Comparison of ENCODE assay signal across 8 cellular contexts in the genomic region with DNA sequence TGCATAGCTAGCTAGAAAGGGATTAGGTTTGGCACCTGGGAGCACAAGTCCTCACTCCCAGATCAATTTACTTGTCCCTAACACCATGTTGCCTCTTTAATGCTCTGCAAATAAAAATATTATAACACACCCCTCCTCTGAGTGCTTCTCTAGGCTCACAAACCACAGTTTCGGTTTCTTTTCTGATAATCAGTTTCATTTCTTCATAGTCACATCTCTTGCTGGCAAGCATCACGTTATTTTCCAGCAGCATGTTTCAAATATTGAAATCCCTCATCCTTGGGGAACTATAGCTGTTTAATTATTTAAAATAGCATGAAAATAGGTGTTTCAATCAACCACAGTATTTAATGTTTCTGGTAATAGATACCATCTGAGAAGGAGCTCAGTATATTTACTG. TPM values are rescaled to one million over a fixed set of nuclear protein-coding genes. Genes with fewer than 3 reads are reported as not detected.
DNase-seq lines count a peak whose midpoint lies in the region; ATAC-seq and TF ChIP-seq lines count a peak whose summit lies in the region.

No MANE protein-coding gene starts in this region.

- H3K9me3 Mint-ChIP-seq in activated B cell treated with CpG ODN at 0.5 μM for 24 hours, result no peaks in the 10 kb centered on the region
- H3K9me3 Mint-ChIP-seq in natural killer cell, result no peaks in the 10 kb centered on the region

- ATAC-seq in GM19328 (IDR thresholded peaks at IDR 0.05; ENCODE audit: unreplicated experiment) (peak; percentile 47), HG03280 (IDR thresholded peaks at IDR 0.05; ENCODE audit: unreplicated experiment) (peak; percentile 70), activated B cell treated with CpG ODN at 0.5 μM for 24 hours (ENCODE audit: low read depth) (peak; percentile 59), natural killer cell (peak; percentile 59 to 69 (median 65))

- TF ChIP-seq CTCF in activated B cell treated with CpG ODN at 0.5 μM for 24 hours (IDR thresholded peaks at IDR 0.05) (no peak), natural killer cell (IDR thresholded peaks at IDR 0.05) (no peak)

- CTCF ChIA-PET in activated B cell treated with CpG ODN at 0.5 μM for 24 hours (lab: Charles Lee), result interaction anchor here (1.4 kb wide), 1 partner anchor 71 kb away, joined by 4 read pairs; the partner anchor contains the start of genes METTL4 and NDC80

- DNase-seq in DMS79 treated with DMSO at 0.1 percent for 48 hours (lab: John Stamatoyannopoulos, UW) (peak; percentile 58), activated B cell treated with CpG ODN at 0.5 μM for 24 hours (no peak), natural killer cell (no peak), cortex of kidney (lab: John Stamatoyannopoulos, UW) (no peak), NCI-H1930 (lab: John Stamatoyannopoulos, UW) (no peak), anterior cingulate cortex (lab: John Stamatoyannopoulos, UW) (no peak)

- H3K36me3 Mint-ChIP-seq in activated B cell treated with CpG ODN at 0.5 μM for 24 hours (ENCODE audit: low read depth) (no peaks in the 10 kb centered on the region), natural killer cell (no peaks in the 10 kb centered on the region)

- POLR2A ChIA-PET in activated B cell treated with CpG ODN at 0.5 μM for 24 hours (lab: Charles Lee), result interaction anchor here (0.7 to 14.8 kb wide), 4 partner anchors 8 to 70 kb away, joined by 4 to 376 read pairs (median 14); partner anchors contain the start of genes METTL4, NDC80 and SMCHD1

- H3K4me3 Mint-ChIP-seq in activated B cell treated with CpG ODN at 0.5 μM for 24 hours, result peak overlapping the region; percentile 77
- H3K4me3 Mint-ChIP-seq in natural killer cell, result peak overlapping the region; percentile 91

- H3K27ac Mint-ChIP-seq in activated B cell treated with CpG ODN at 0.5 μM for 24 hours (no peak overlapping the region), natural killer cell (peak overlapping the region; percentile 84 to 97)

- no peaks in the 10 kb centered on the region for H3K27me3 Mint-ChIP-seq in activated B cell treated with CpG ODN at 0.5 μM for 24 hours
- no peaks in the 10 kb centered on the region for H3K27me3 Mint-ChIP-seq in natural killer cell (ENCODE audit: low read depth in 2 of 2)

- intact Hi-C loops in activated B cell treated with CpG ODN at 0.5 μM for 24 hours (cut with micrococcal nuclease), result loop anchor here (1.0 to 5.0 kb wide), 4 partner anchors 14 to 811 kb away; partner anchors contain the start of genes METTL4, NDC80, SMCHD1 and TGIF1
- intact Hi-C loops in natural killer cell (cut with micrococcal nuclease), result loop anchor here (1.0 kb wide), 1 partner anchor 14 kb away; the partner anchor contains the start of gene SMCHD1

- H3K4me1 Mint-ChIP-seq in activated B cell treated with CpG ODN at 0.5 μM for 24 hours (peaks cover 54% of the 10 kb centered on the region), natural killer cell (peaks cover 40 to 45% of the 10 kb centered on the region in 2 donors)

RNA-seq across cellular contexts. Expression of gene SMCHD1, which starts 13.9 kb away (rescaled TPM):
- total RNA-seq in activated B cell treated with CpG ODN at 0.5 μM for 24 hours (111 and 144 TPM in 2 replicates), natural killer cell (100 to 1,000 TPM; 200 to 240 (median 203) TPM)
